12 cellular contexts compared by ENCODE assay signal in genomic region chr9:117412006-117412715, GRCh38. TPM values are rescaled to one million over a fixed set of nuclear protein-coding genes. Genes with fewer than 3 reads are reported as not detected.
A peak's percentile ranks its signal among the peaks of the same experiment; 100 is the strongest.
DNase-seq lines count a peak whose midpoint lies in the region; TF ChIP-seq lines count a peak whose summit lies in the region.
"Had no signal": no experiment of that assay in that cellular context is flagged by ENCODE, and none has a peak within 500 bp of the region (broad histone marks: within the 10 kb centered on the region; RNA-seq: fewer than 3 reads in every experiment).

No MANE protein-coding gene starts in this region.

- H3K36me3 ChIP-seq in stomach: no peaks in the 10 kb centered on the region
- H3K36me3 ChIP-seq: neutrophil had no signal

- DNase-seq in NCI-H1436 (lab: John Stamatoyannopoulos, UW): peak; percentile 25
- no peak for DNase-seq in NCI-H1436 treated with DMSO at 0.1 percent for 48 hours (lab: John Stamatoyannopoulos, UW)
- peak; percentile 34 for DNase-seq in NCI-H2029 treated with DMSO at 0.1 percent for 48 hours (lab: John Stamatoyannopoulos, UW)
- peak; percentile 79 for DNase-seq in cerebellum (ENCODE audit: low spot score)
- peak; percentile 45 for DNase-seq in retina
- DNase-seq in AG08395 (ENCODE audit: low spot score): no peak
- no peak for DNase-seq in stomach
- no peak for DNase-seq in SHP77 (lab: John Stamatoyannopoulos, UW)
- DNase-seq: 8988T, left ventricle myocardium superior, T-cell had no signal

- intact Hi-C loops in stomach (cut with DNase I; ENCODE audit: low total_unique reads): no loop called here

- TF ChIP-seq EP300 in stomach (IDR thresholded peaks at IDR 0.05): no peak

- H3K4me3 ChIP-seq in stomach: peak overlapping the region in 2 of 4 donors; percentile 51 to 55

- TF ChIP-seq POLR2A in stomach (IDR thresholded peaks at IDR 0.05): no peak

- H3K27me3 ChIP-seq in stomach: peaks cover 9 to 59% (median 49%) of the 10 kb centered on the region in 3 donors

- H3K4me1 ChIP-seq in stomach: peaks cover 23 to 38% (median 37%) of the 10 kb centered on the region in 4 donors

- H3K9me3 ChIP-seq in stomach: no peaks in the 10 kb centered on the region
- H3K9me3 ChIP-seq: neutrophil had no signal

- H3K27ac ChIP-seq in stomach: no peak overlapping the region
- H3K27ac ChIP-seq: neutrophil had no signal

- WGBS in stomach, 5 donors: 31 to 38% (median 32%) methylated on average over 10 to 17 of the region's 17 CpGs

- no peak for TF ChIP-seq CTCF in stomach (IDR thresholded peaks at IDR 0.05)

RNA-seq across cellular contexts. Expression of gene ASTN2, which starts 2.7 kb away (rescaled TPM):
- total RNA-seq in cerebellum: 36.7 TPM
- 10 to 100 TPM in 1 of 5 donors, 1 to 10 TPM in 3, not detected in 1; 4.2 to 22.3 (median 7.0) TPM for total RNA-seq in stomach
- 1 to 10 TPM; 2.1 to 3.1 (median 2.6) TPM for polyA plus RNA-seq in stomach

Comparison
In these comparisons a context has a peak if more than half of its experiments do, and no peak if none do; other contexts are left out.
1. DNase-seq: peak in NCI-H1436 (single experiment), NCI-H2029 treated with DMSO at 0.1 percent for 48 hours (single experiment), cerebellum (single experiment) and retina (single experiment); none in NCI-H1436 treated with DMSO at 0.1 percent for 48 hours (single experiment), AG08395 (single experiment), stomach (single experiment) and SHP77 (0 of 2).